11 cellular contexts compared by ENCODE assay signal in genomic region chr1:61337037-61337436, GRCh38.
DNase-seq lines count a peak whose midpoint lies in the region; TF ChIP-seq lines count a peak whose summit lies in the region.
"Had no signal": no experiment of that assay in that cellular context is flagged by ENCODE, and none has a peak within 500 bp of the region (broad histone marks: within the 10 kb centered on the region; RNA-seq: fewer than 3 reads in every experiment).

No MANE protein-coding gene starts in this region.

- peaks cover 19% of the 10 kb centered on the region for H3K36me3 Mint-ChIP-seq in MCF 10A (ENCODE audit: insufficient read depth, unreplicated experiment)

- TF ChIP-seq CTCF in MCF 10A (IDR thresholded peaks at IDR 0.05; ENCODE audit: unreplicated experiment) (no peak), liver (IDR thresholded peaks at IDR 0.05; ENCODE audit: low read depth, low read length, missing input control) (peak; percentile 15)

- CTCF ChIA-PET in MCF 10A (lab: Yijun Ruan, JAX): interaction anchor here (0.6 to 7.3 kb wide), 27 partner anchors 8 to 363 kb away, joined by 3 to 60 read pairs (median 4); no protein-coding TSS in a partner anchor

- WGBS in liver: 54% methylated on average over 3 of the region's 3 CpGs

- H3K36me3 ChIP-seq in liver (ENCODE audit: control insufficient read depth in 4 of 4, insufficient read depth in 3 of 4, low read depth in 1 of 4, low read length in 3 of 4): peaks cover 0 to 3% (median 0%) of the 10 kb centered on the region in 4 donors

- no peaks in the 10 kb centered on the region for H3K27me3 ChIP-seq in liver (ENCODE audit: control insufficient read depth in 4 of 4, insufficient read depth in 4 of 4, low read length in 3 of 4)
- H3K27me3 ChIP-seq: testis had no signal

- H3K9me3 Mint-ChIP-seq in MCF 10A (ENCODE audit: unreplicated experiment): no peaks in the 10 kb centered on the region

- H3K9ac ChIP-seq in liver (ENCODE audit: low read depth in 1 of 2, low read length in 2 of 2): peak overlapping the region in 1 of 2 donors; percentile 3

- H3K4me1 ChIP-seq in liver (ENCODE audit: control insufficient read depth in 4 of 4, insufficient read depth in 4 of 4, low read length in 3 of 4): peaks cover 2 to 42% (median 23%) of the 10 kb centered on the region in 4 donors

- H3K27ac Mint-ChIP-seq in MCF 10A (ENCODE audit: low read depth, unreplicated experiment): peak overlapping the region; percentile 96

- no peaks in the 10 kb centered on the region for H3K9me3 ChIP-seq in liver (ENCODE audit: control insufficient read depth in 4 of 4, low read length in 3 of 4)
- H3K9me3 ChIP-seq: testis had no signal

- no TSS peak for BruUV-seq in MCF 10A (replicated peaks; lab: Mats Ljungman, UMichigan)

- POLR2A ChIA-PET in MCF 10A (lab: Yijun Ruan, JAX): interaction anchor here (0.7 to 6.8 kb wide), 14 partner anchors 10 to 358 kb away, joined by 3 to 96 read pairs (median 5); partner anchors contain the start of gene NFIA

- no peak overlapping the region for H3K4me3 Mint-ChIP-seq in MCF 10A (ENCODE audit: unreplicated experiment)

- TF ChIP-seq RAD21 in liver (IDR thresholded peaks at IDR 0.05): peak; percentile 54 to 57

- H3K27ac ChIP-seq in liver (ENCODE audit: low read depth in 1 of 2, low read length in 2 of 2) (peak overlapping the region; percentile 42 to 61), substantia nigra (ENCODE audit: low read depth, low read length, poor library complexity, severe bottlenecking) (peak overlapping the region; percentile 3)

- H3K4me3 ChIP-seq in liver (ENCODE audit: low read depth in 1 of 3, low read length in 3 of 3): no peak overlapping the region
- H3K4me3 ChIP-seq: testis had no signal

- peak; percentile 33 for DNase-seq in DMS153 (lab: John Stamatoyannopoulos, UW)
- no peak for DNase-seq in DMS153 treated with DMSO at 0.1 percent for 48 hours (lab: John Stamatoyannopoulos, UW; ENCODE audit: unreplicated experiment)
- peak; percentile 23 for DNase-seq in MCF 10A (ENCODE audit: unreplicated experiment)
- no peak for DNase-seq in substantia nigra (lab: John Stamatoyannopoulos, UW)
- DNase-seq in AG08396 (ENCODE audit: low spot score): no peak
- no peak for DNase-seq in GM03348 (ENCODE audit: low spot score)
- no peak for DNase-seq in kidney tubule cell (ENCODE audit: low spot score)
- DNase-seq: 8988T, Kasumi-1, testis had no signal

- no peaks in the 10 kb centered on the region for H3K27me3 Mint-ChIP-seq in MCF 10A (ENCODE audit: insufficient read depth, unreplicated experiment)

- intact Hi-C loops in MCF 10A (cut with micrococcal nuclease): loop anchor here (5.0 to 10.0 kb wide), 4 partner anchors 110 to 1182 kb away; no protein-coding TSS in a partner anchor

- peaks cover 28% of the 10 kb centered on the region for H3K4me1 Mint-ChIP-seq in MCF 10A (ENCODE audit: insufficient read depth, unreplicated experiment)

TF ChIP-seq in liver, 16 proteins besides CTCF, POLR2A, EP300 and RAD21:
- TF ChIP-seq HNF4G (IDR thresholded peaks at IDR 0.05): no peak
- TF ChIP-seq ATF3 (IDR thresholded peaks at IDR 0.05): no peak
- no peak for TF ChIP-seq FOXA2 (IDR thresholded peaks at IDR 0.05)
- no peak for TF ChIP-seq MAX (IDR thresholded peaks at IDR 0.05)
- no peak for TF ChIP-seq JUND (IDR thresholded peaks at IDR 0.05)
- no peak for TF ChIP-seq REST (IDR thresholded peaks at IDR 0.05)
- TF ChIP-seq EGR1 (IDR thresholded peaks at IDR 0.05; ENCODE audit: low read depth in 2 of 2): no peak
- no peak for TF ChIP-seq HNF4A (conservative IDR thresholded peaks at IDR 0.05)
- TF ChIP-seq TAF1 (conservative IDR thresholded peaks at IDR 0.05): no peak
- TF ChIP-seq ZBTB33 (IDR thresholded peaks at IDR 0.05): no peak
- TF ChIP-seq YY1 (IDR thresholded peaks at IDR 0.05): no peak
- no peak for TF ChIP-seq RXRA (IDR thresholded peaks at IDR 0.05)
- no peak for TF ChIP-seq GABPA (IDR thresholded peaks at IDR 0.05 in 1 of 2, conservative IDR thresholded peaks at IDR 0.05 in 1 of 2)
- no peak for TF ChIP-seq FOXA1 (IDR thresholded peaks at IDR 0.05)
- TF ChIP-seq NR2F2 (IDR thresholded peaks at IDR 0.05): no peak
- TF ChIP-seq SP1 (IDR thresholded peaks at IDR 0.05): no peak

Comparison
In these comparisons a context has a peak if more than half of its experiments do, and no peak if none do; other contexts are left out.
1. DNase-seq: peak in DMS153 (single experiment) and MCF 10A (single experiment); none in DMS153 treated with DMSO at 0.1 percent for 48 hours (single experiment), substantia nigra (0 of 49), AG08396 (single experiment), GM03348 (single experiment) and kidney tubule cell (single experiment).